Comparison of ENCODE assay signal across 19 cellular contexts in genomic region chr14:54577494-54577893, GRCh38. TPM values are rescaled to one million over a fixed set of nuclear protein-coding genes. Genes with fewer than 3 reads are reported as not detected.
DNase-seq lines count a peak whose midpoint lies in the region; ATAC-seq, FAIRE-seq and TF ChIP-seq lines count a peak whose summit lies in the region.
"Had no signal": no experiment of that assay in that cellular context is flagged by ENCODE, and none has a peak within 500 bp of the region (broad histone marks: within the 10 kb centered on the region; RNA-seq: fewer than 3 reads in every experiment).

No MANE protein-coding gene starts in this region.

- POLR2A ChIA-PET in A549 (lab: Yijun Ruan, JAX), result interaction anchor here (1.0 to 1.8 kb wide), 2 partner anchors 11 to 75 kb away, joined by 4 to 14 read pairs; partner anchors contain the start of gene SAMD4A

- peak overlapping the region; percentile 64 for H3K4me2 ChIP-seq in A549
- H3K4me2 ChIP-seq in hepatocyte, result no peak overlapping the region

- peak overlapping the region; percentile 66 for H3K27ac Mint-ChIP-seq in HFFc6
- H3K27ac Mint-ChIP-seq: CD4-positive, CD25-positive, alpha-beta regulatory T cell; H9; IgD-negative memory B cell had no signal

- no peak for TF ChIP-seq POLR2A in A549 (IDR thresholded peaks at IDR 0.05; ENCODE audit: low read length)

- H3K4me3 ChIP-seq in A549, result no peak overlapping the region
- H3K4me3 ChIP-seq in hepatocyte, result no peak overlapping the region
- H3K4me3 ChIP-seq in stomach smooth muscle (ENCODE audit: low read length in 2 of 2), result peak overlapping the region in 1 of 2 donors; percentile 17

- DNase-seq in A549 (ENCODE audit: low read depth in 1 of 2, low spot score in 1 of 2) (no peak), HFFc6 (no peak), hepatocyte (ENCODE audit: low spot score) (no peak), NCI-H1417 (lab: John Stamatoyannopoulos, UW) (no peak)
- DNase-seq: Caco-2; CD4-positive, CD25-positive, alpha-beta regulatory T cell; DMS153; H9; Kasumi-1; MM.1S; NCI-H1092 treated with DMSO at 0.1 percent for 48 hours; NCI-H1694 treated with DMSO at 0.1 percent for 48 hours; NCI-H526 treated with DMSO at 0.1 percent for 48 hours; SHP77 treated with DMSO at 0.1 percent for 48 hours had no signal

- ATAC-seq in A549 (peak; percentile 15 to 32; a peak in 3 of 6 replicates), GM21825 (IDR thresholded peaks at IDR 0.05; ENCODE audit: unreplicated experiment) (no peak), GM21381 (IDR thresholded peaks at IDR 0.05; ENCODE audit: unreplicated experiment) (no peak)

- H3K4me3 Mint-ChIP-seq in HFFc6, result no peak overlapping the region
- H3K4me3 Mint-ChIP-seq: CD4-positive, CD25-positive, alpha-beta regulatory T cell; H9; IgD-negative memory B cell had no signal

- no peak overlapping the region for H2AFZ ChIP-seq in hepatocyte

- H3K9me2 ChIP-seq in hepatocyte (replicated peaks; ENCODE audit: insufficient read depth), result no peaks in the 10 kb centered on the region

- TF ChIP-seq CTCF in A549 (IDR thresholded peaks at IDR 0.05), result no peak
- no peak for TF ChIP-seq CTCF in HFFc6 (IDR thresholded peaks at IDR 0.05)
- TF ChIP-seq CTCF in hepatocyte (IDR thresholded peaks at IDR 0.05; ENCODE audit: poor library complexity), result no peak

- H3K9ac ChIP-seq in stomach smooth muscle (ENCODE audit: low read length in 2 of 2), result peak overlapping the region in 1 of 2 donors; percentile 3

- no peak for TF ChIP-seq RAD21 in A549 (conservative IDR thresholded peaks at IDR 0.05 in 1 of 2, IDR thresholded peaks at IDR 0.05 in 1 of 2)

- no peak for FAIRE-seq in A549 (lab: Jason Lieb, UNC)
- FAIRE-seq: GM19239 had no signal

- peaks cover 81% of the 10 kb centered on the region for H3K4me1 Mint-ChIP-seq in HFFc6 (ENCODE audit: low read depth)
- H3K4me1 Mint-ChIP-seq: H9 had no signal

- H3K27me3 ChIP-seq in hepatocyte (no peaks in the 10 kb centered on the region), stomach smooth muscle (ENCODE audit: control insufficient read depth in 1 of 2, insufficient read depth in 2 of 2, low read length in 2 of 2) (no peaks in the 10 kb centered on the region)

- CTCF ChIA-PET in A549 (lab: Yijun Ruan, JAX), result interaction anchor here (0.7 to 2.0 kb wide), 8 partner anchors 9 to 196 kb away, joined by 3 to 13 read pairs (median 4); partner anchors contain the start of genes CGRRF1 and SAMD4A

- no peaks in the 10 kb centered on the region for H3K36me3 ChIP-seq in hepatocyte (replicated peaks; ENCODE audit: insufficient read depth, low read depth)
- H3K36me3 ChIP-seq in stomach smooth muscle (ENCODE audit: control insufficient read depth in 2 of 2, insufficient read depth in 2 of 2, low read length in 2 of 2), result peaks cover 0 to 10% of the 10 kb centered on the region in 2 donors

- H3K9me3 ChIP-seq in A549, result peaks cover 10% of the 10 kb centered on the region
- no peaks in the 10 kb centered on the region for H3K9me3 ChIP-seq in hepatocyte (ENCODE audit: low read depth)
- no peaks in the 10 kb centered on the region for H3K9me3 ChIP-seq in stomach smooth muscle (ENCODE audit: control insufficient read depth in 2 of 2, low read length in 2 of 2)

- TF ChIP-seq EP300 in A549 (IDR thresholded peaks at IDR 0.05), result no peak

- H3K79me2 ChIP-seq in hepatocyte, result peaks cover 90% of the 10 kb centered on the region

- peaks cover 3% of the 10 kb centered on the region for H3K27me3 Mint-ChIP-seq in HFFc6 (ENCODE audit: insufficient read depth)
- H3K27me3 Mint-ChIP-seq: IgD-negative memory B cell had no signal

- 86% methylated on average over 6 of the region's 6 CpGs for WGBS in A549 (ENCODE audit: missing lambda C conversion rate)
- WGBS in hepatocyte (ENCODE audit: low lambda C conversion rate, missing lambda C conversion rate), result 83% methylated on average over 6 of the region's 6 CpGs

- peaks cover 57% of the 10 kb centered on the region for H3K36me3 Mint-ChIP-seq in HFFc6 (ENCODE audit: low read depth)
- H3K36me3 Mint-ChIP-seq: CD4-positive, CD25-positive, alpha-beta regulatory T cell had no signal

- peaks cover 11% of the 10 kb centered on the region for H4K20me1 ChIP-seq in hepatocyte (ENCODE audit: insufficient read depth, poor library complexity, severe bottlenecking)

- peaks cover 10% of the 10 kb centered on the region; the same call in 1 of the 2 replicates for H3K9me3 Mint-ChIP-seq in HFFc6
- H3K9me3 Mint-ChIP-seq: IgD-negative memory B cell had no signal

- peaks cover 33% of the 10 kb centered on the region for H3K4me1 ChIP-seq in A549
- H3K4me1 ChIP-seq in hepatocyte (ENCODE audit: insufficient read depth), result peaks cover 10% of the 10 kb centered on the region
- H3K4me1 ChIP-seq in stomach smooth muscle (ENCODE audit: control insufficient read depth, insufficient read depth, low read length), result peaks cover 24% of the 10 kb centered on the region

- H3K27ac ChIP-seq in A549 (peak overlapping the region; percentile 20 to 68; a peak in 4 of 6 replicates), hepatocyte (peak overlapping the region; percentile 17), stomach smooth muscle (ENCODE audit: low read length) (peak overlapping the region; percentile 13)

TF ChIP-seq in A549, 52 proteins besides CTCF, POLR2A, EP300 and RAD21:
- no peak for TF ChIP-seq USF2 (IDR thresholded peaks at IDR 0.05)
- no peak for TF ChIP-seq FOSL2 (IDR thresholded peaks at IDR 0.05)
- no peak for TF ChIP-seq FOSL2 (CRISPR knock-in tag; IDR thresholded peaks at IDR 0.05)
- TF ChIP-seq RCOR1 (IDR thresholded peaks at IDR 0.05; ENCODE audit: low read depth, low read length), result no peak
- no peak for TF ChIP-seq PBX3 (IDR thresholded peaks at IDR 0.05)
- TF ChIP-seq CEBPB (IDR thresholded peaks at IDR 0.05), result no peak
- no peak for TF ChIP-seq HEYL (CRISPR knock-in tag; IDR thresholded peaks at IDR 0.05)
- TF ChIP-seq FOSB (CRISPR knock-in tag; IDR thresholded peaks at IDR 0.05), result no peak
- TF ChIP-seq RFX5 (IDR thresholded peaks at IDR 0.05), result no peak

RNA-seq across cellular contexts. Expression of gene SAMD4A, which starts 10.6 kb away (rescaled TPM):
- polyA plus RNA-seq in A549 (2011; rRNA removed) (3.9 and 5.3 TPM in 2 replicates), A549 (2017; fragmentation: RNase III; extraction: RNeasy Plus Mini Kit Qiagen cat#74134 plus additional on column Dnase treatment) (5.4 to 8.0 TPM (median 6.1 TPM) in 3 replicates), hepatocyte (10.5 and 11.7 TPM in 2 replicates)
- 2.4 and 3.2 TPM in 2 replicates for polyA plus RNA-seq in A549 (2012; cell fraction: cytosol; rRNA removed)
- 7.7 and 10.7 TPM in 2 replicates for polyA plus RNA-seq in A549 (2012; cell fraction: nucleus; rRNA removed)
- 16.6 and 23.5 TPM in 2 replicates for polyA minus RNA-seq in A549 (2011; rRNA and poly(A)+ RNA removed)
- total RNA-seq in HFFc6 (2021; fragmentation: NEBNext Ultra II Directional; extraction: Animal tissue kit (Norgen Biotek cat#: 25700)), result 10 to 100 TPM; 33.8 to 53.7 (median 41.0) TPM
- total RNA-seq in hepatocyte, result 15.7 and 17.9 TPM in 2 replicates

Comparison
In these comparisons a context has a peak if more than half of its experiments do, and no peak if none do; other contexts are left out.
1. ATAC-seq: peak in A549 (2 of 2); none in GM21825 (single experiment) and GM21381 (single experiment).
2. Peak in every context shown above with its lines, with median percentiles within 50 percentile points of each other: H3K27ac ChIP-seq.